ENCODE assay signal across 17 cellular contexts in the genomic region with DNA sequence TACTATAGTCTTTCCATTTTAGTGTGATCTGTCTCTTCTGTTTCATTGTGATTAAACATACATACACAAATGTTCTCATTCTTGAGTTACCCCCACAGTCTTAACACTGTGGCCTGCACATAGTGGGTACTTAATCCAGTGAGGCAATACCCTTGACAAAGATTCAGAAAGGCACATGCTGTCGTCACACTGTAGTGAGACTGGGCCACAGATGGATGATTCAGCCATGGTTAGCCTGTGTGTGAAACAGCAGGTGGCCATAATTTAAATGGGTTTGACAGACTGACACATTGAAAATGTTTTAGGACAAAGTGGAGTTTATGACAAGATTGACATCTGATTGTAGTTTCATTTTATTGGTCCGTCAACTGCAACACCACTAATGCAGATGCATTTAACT.
"Had no signal": no experiment of that assay in that cellular context is flagged by ENCODE, and none has a peak within 500 bp of the region (broad histone marks: within the 10 kb centered on the region; RNA-seq: fewer than 3 reads in every experiment).

No MANE protein-coding gene starts in this region.

- DNase-seq: activated CD4-positive, alpha-beta T cell treated with anti-CD3 and anti-CD28 coated beads for 1 hour; activated CD4-positive, alpha-beta T cell treated with anti-CD3 and anti-CD28 coated beads, Interleukin-2, amount 50 U/mL, for 48 hours; activated naive CD4-positive, alpha-beta T cell treated with Interleukin-2 at 50 U/mL for 16 hours; aorta; cerebellar nuclear complex; effector CD8-positive, alpha-beta T cell; foreskin keratinocyte; glutamatergic neuron; hypothalamus; pancreas; sigmoid colon; stimulated activated CD4-positive, alpha-beta T cell treated with anti-CD3 and anti-CD28 coated beads, Interleukin-2, amount 100 ng/mL, for 24 hours; T1000 had no signal

- H3K27ac ChIP-seq: breast epithelium, foreskin keratinocyte, pancreas, thoracic aorta, VCaP had no signal

- H3K9me3 ChIP-seq: breast epithelium, pancreas, sigmoid colon, thoracic aorta had no signal

- H3K36me3 ChIP-seq: breast epithelium, pancreas, sigmoid colon, thoracic aorta had no signal

- ATAC-seq: activated T-helper 17 cell treated with anti-CD3 and anti-CD28 coated beads, Interleukin-2, amount 50 U/mL, for 72 hours; foreskin keratinocyte; pancreas had no signal

- H3K4me1 ChIP-seq: breast epithelium, foreskin keratinocyte, pancreas had no signal

- FAIRE-seq: pancreas had no signal

- H3K4me3 ChIP-seq: breast epithelium, pancreas, sigmoid colon, thoracic aorta had no signal

- H3K27me3 ChIP-seq: breast epithelium, pancreas, sigmoid colon had no signal
